ENCODE assay signal across 10 cellular contexts in genomic region chr11:20634781-20635180, GRCh38. TPM values are rescaled to one million over a fixed set of nuclear protein-coding genes. Genes with fewer than 3 reads are reported as not detected.
"Had no signal": no experiment of that assay in that cellular context is flagged by ENCODE, and none has a peak within 500 bp of the region (broad histone marks: within the 10 kb centered on the region; RNA-seq: fewer than 3 reads in every experiment).

No MANE protein-coding gene starts in this region.

- H3K9me3 ChIP-seq: HAP-1 had no signal

- H3K4me3 ChIP-seq: GM23248, GM23338, HAP-1 had no signal

- H3K36me3 ChIP-seq: HAP-1 had no signal

- H3K4me2 ChIP-seq: GM23338 had no signal

- H3K27ac Mint-ChIP-seq: GM23338, H9, HFFc6 had no signal

- H3K4me1 ChIP-seq: HAP-1 had no signal

- H3K9me3 Mint-ChIP-seq: GM23338, H9, HFFc6 had no signal

- H3K27ac ChIP-seq: GM23248 had no signal

- DNase-seq: GM23248, GOT3, H7, HCEC 1CT, HFFc6 had no signal

- H3K9ac ChIP-seq: GM23248 had no signal

- H3K4me3 Mint-ChIP-seq: GM23338, H9, HFFc6 had no signal

- H2AFZ ChIP-seq: GM23248, GM23338 had no signal

RNA-seq across cellular contexts. Expression of gene NELL1, which starts 34.6 kb away (rescaled TPM):
- total RNA-seq: GM23248, H1, HFFc6 had no signal
- polyA plus RNA-seq: GM23248, GM23338 had no signal

RNA-seq across cellular contexts. Expression of gene SLC6A5, which starts 35.4 kb away (rescaled TPM):
- total RNA-seq: GM23248, GM23338, H1, H4, H7, H9, HFFc6 had no signal
- polyA plus RNA-seq: GM23248, GM23338, H1 had no signal
